8 cellular contexts compared by ENCODE assay signal in genomic region chr9:78369644-78370219, GRCh38.
A peak's percentile ranks its signal among the peaks of the same experiment; 100 is the strongest.
DNase-seq lines count a peak whose midpoint lies in the region; ATAC-seq and TF ChIP-seq lines count a peak whose summit lies in the region.

No MANE protein-coding gene starts in this region.

- no peaks in the 10 kb centered on the region for H3K9me3 ChIP-seq in left ventricle myocardium inferior (replicated peaks)

- TF ChIP-seq CTCF in LNCAP (IDR thresholded peaks at IDR 0.05) (peak; percentile 96), left ventricle myocardium inferior (IDR thresholded peaks at IDR 0.05; ENCODE audit: borderline replicate concordance) (peak; percentile 74)

- peaks cover 63% of the 10 kb centered on the region for H3K27me3 ChIP-seq in left ventricle myocardium inferior (ENCODE audit: low read depth)

- H3K27ac ChIP-seq in left ventricle myocardium inferior (replicated peaks): no peak overlapping the region

- H3K4me1 ChIP-seq in left ventricle myocardium inferior: no peaks in the 10 kb centered on the region

- peak; percentile 76 for ATAC-seq in GM21381 (IDR thresholded peaks at IDR 0.05; ENCODE audit: unreplicated experiment)
- peak; percentile 97 for ATAC-seq in SK-N-SH treated with all-trans-retinoic acid at 6 μM for 48 hours

- DNase-seq in COLO829 (ENCODE audit: low spot score): peak; percentile 65
- DNase-seq in amniotic epithelial cell (ENCODE audit: low read depth): peak; percentile 69
- DNase-seq in left ventricle myocardium inferior: peak; percentile 57
- DNase-seq in retina: peak; percentile 65
- no peak for DNase-seq in KG1 (lab: John Stamatoyannopoulos, UW)

- intact Hi-C loops in left ventricle myocardium inferior (cut with micrococcal nuclease): no loop called here

- H3K4me3 ChIP-seq in left ventricle myocardium inferior: no peak overlapping the region

- no peaks in the 10 kb centered on the region for H3K36me3 ChIP-seq in left ventricle myocardium inferior

TF ChIP-seq in SK-N-SH treated with all-trans-retinoic acid at 6 μM for 48 hours, 23 proteins besides CTCF, POLR2A, EP300 and RAD21:
- TF ChIP-seq OSR1 (CRISPR knock-in tag; IDR thresholded peaks at IDR 0.05) (no peak), SNAI2 (CRISPR knock-in tag; IDR thresholded peaks at IDR 0.05) (no peak), CREB5 (CRISPR knock-in tag; IDR thresholded peaks at IDR 0.05; ENCODE audit: low read depth) (no peak), ZFP3 (CRISPR knock-in tag; IDR thresholded peaks at IDR 0.05) (peak; percentile 93), ZFP30 (CRISPR knock-in tag; IDR thresholded peaks at IDR 0.05) (no peak)
